Comparison of ENCODE assay signal across 16 cellular contexts in genomic region chrY:2949590-2950252, GRCh38. TPM values are rescaled to one million over a fixed set of nuclear protein-coding genes. Genes with fewer than 3 reads are reported as not detected.
A peak's percentile ranks its signal among the peaks of the same experiment; 100 is the strongest.
DNase-seq lines count a peak whose midpoint lies in the region; ATAC-seq lines count a peak whose summit lies in the region.
"Had no signal": no experiment of that assay in that cellular context is flagged by ENCODE, and none has a peak within 500 bp of the region (broad histone marks: within the 10 kb centered on the region; RNA-seq: fewer than 3 reads in every experiment).

No MANE protein-coding gene starts in this region.

- no peaks in the 10 kb centered on the region for H3K27me3 Mint-ChIP-seq in activated naive CD4-positive, alpha-beta T cell treated with anti-CD3 and anti-CD28 coated beads for 36 hours (ENCODE audit: low read depth)
- no peaks in the 10 kb centered on the region for H3K27me3 Mint-ChIP-seq in stimulated activated naive CD8-positive, alpha-beta T cell treated with anti-CD3 and anti-CD28 coated beads, Interleukin-15, amount 100 ng/mL, for 72 hours

- no peak overlapping the region for H3K27ac Mint-ChIP-seq in activated naive CD4-positive, alpha-beta T cell treated with anti-CD3 and anti-CD28 coated beads for 36 hours
- peak overlapping the region in 1 of 2 donors; percentile 34 for H3K27ac Mint-ChIP-seq in stimulated activated naive CD8-positive, alpha-beta T cell treated with anti-CD3 and anti-CD28 coated beads, Interleukin-15, amount 100 ng/mL, for 72 hours

- H3K4me3 ChIP-seq in right cardiac atrium (ENCODE audit: low read length): no peak overlapping the region
- H3K4me3 ChIP-seq: Peyer's patch had no signal

- peaks cover 36% of the 10 kb centered on the region for H3K4me1 Mint-ChIP-seq in activated naive CD4-positive, alpha-beta T cell treated with anti-CD3 and anti-CD28 coated beads for 36 hours (ENCODE audit: low read depth)
- peaks cover 41% of the 10 kb centered on the region for H3K4me1 Mint-ChIP-seq in stimulated activated naive CD8-positive, alpha-beta T cell treated with anti-CD3 and anti-CD28 coated beads, Interleukin-15, amount 100 ng/mL, for 72 hours

- intact Hi-C loops in activated naive CD4-positive, alpha-beta T cell treated with anti-CD3 and anti-CD28 coated beads for 36 hours (cut with micrococcal nuclease): loop anchor here (2.0 kb wide), 1 partner anchor 53 kb away; no protein-coding TSS in a partner anchor
- intact Hi-C loops in right cardiac atrium (cut with DNase I): no loop called here

- H3K4me1 ChIP-seq in right cardiac atrium (ENCODE audit: control insufficient read depth, insufficient read depth, low read length): no peaks in the 10 kb centered on the region
- H3K4me1 ChIP-seq: Peyer's patch had no signal

- H3K4me3 Mint-ChIP-seq in activated naive CD4-positive, alpha-beta T cell treated with anti-CD3 and anti-CD28 coated beads for 36 hours: no peak overlapping the region
- peak overlapping the region in 1 of 2 donors; percentile 47 for H3K4me3 Mint-ChIP-seq in stimulated activated naive CD8-positive, alpha-beta T cell treated with anti-CD3 and anti-CD28 coated beads, Interleukin-15, amount 100 ng/mL, for 72 hours

- H3K27ac ChIP-seq in right cardiac atrium (ENCODE audit: low read length): no peak overlapping the region
- H3K27ac ChIP-seq: Peyer's patch had no signal

- peak; percentile 51 for DNase-seq in activated naive CD4-positive, alpha-beta T cell treated with anti-CD3 and anti-CD28 coated beads for 36 hours
- no peak for DNase-seq in activated naive CD4-positive, alpha-beta T cell (lab: John Stamatoyannopoulos, UW)
- peak; percentile 29 to 38 for DNase-seq in activated CD4-positive, alpha-beta T cell treated with anti-CD3 and anti-CD28 coated beads, Interleukin-2, amount 50 U/mL, for 48 hours
- DNase-seq in stimulated activated naive CD8-positive, alpha-beta T cell treated with anti-CD3 and anti-CD28 coated beads, Interleukin-15, amount 100 ng/mL, for 72 hours: peak; percentile 15 to 66
- no peak for DNase-seq in right cardiac atrium
- DNase-seq: amniotic stem cell, DMS 273 treated with DMSO at 0.1 percent for 48 hours, KBM-7, left colon, NCI-H1436, Peyer's patch, T-helper 1 cell had no signal

- H3K9me3 Mint-ChIP-seq in activated naive CD4-positive, alpha-beta T cell treated with anti-CD3 and anti-CD28 coated beads for 36 hours: no peaks in the 10 kb centered on the region
- H3K9me3 Mint-ChIP-seq in stimulated activated naive CD8-positive, alpha-beta T cell treated with anti-CD3 and anti-CD28 coated beads, Interleukin-15, amount 100 ng/mL, for 72 hours: no peaks in the 10 kb centered on the region

- H3K27me3 ChIP-seq in right cardiac atrium (ENCODE audit: control insufficient read depth, insufficient read depth): no peaks in the 10 kb centered on the region
- H3K27me3 ChIP-seq: Peyer's patch had no signal

- H3K36me3 Mint-ChIP-seq in activated naive CD4-positive, alpha-beta T cell treated with anti-CD3 and anti-CD28 coated beads for 36 hours (ENCODE audit: low read depth): peaks cover 4% of the 10 kb centered on the region

- peak; percentile 70 for ATAC-seq in HG03039 (IDR thresholded peaks at IDR 0.05; ENCODE audit: unreplicated experiment)
- ATAC-seq in stimulated activated naive CD8-positive, alpha-beta T cell treated with anti-CD3 and anti-CD28 coated beads, Interleukin-15, amount 100 ng/mL, for 72 hours: peak; percentile 94
- no peak for ATAC-seq in HG02970 (IDR thresholded peaks at IDR 0.05; ENCODE audit: low FRiP score, unreplicated experiment)
- ATAC-seq in HG02870 (IDR thresholded peaks at IDR 0.05; ENCODE audit: unreplicated experiment): no peak
- ATAC-seq in right cardiac atrium: no peak
- ATAC-seq: left colon had no signal

- CTCF ChIA-PET in activated naive CD4-positive, alpha-beta T cell treated with anti-CD3 and anti-CD28 coated beads for 36 hours (lab: Charles Lee): interaction anchor here (0.6 to 0.7 kb wide), 2 partner anchors 13 to 64 kb away, joined by 3 to 4 read pairs; no protein-coding TSS in a partner anchor

- no peaks in the 10 kb centered on the region for H3K9me3 ChIP-seq in right cardiac atrium (ENCODE audit: control insufficient read depth, low read length)
- H3K9me3 ChIP-seq: Peyer's patch had no signal

- 95% methylated on average over 7 of the region's 7 CpGs for WGBS in right cardiac atrium

RNA-seq across cellular contexts. Expression of gene ZFY, which starts 14.5 kb away (rescaled TPM):
- total RNA-seq in activated naive CD4-positive, alpha-beta T cell treated with anti-CD3 and anti-CD28 coated beads for 36 hours: 10 to 100 TPM; 11.5 to 11.9 TPM
- 10 to 100 TPM in 2 of 4 donors, not detected in 2; 16.7 to 17.2 TPM for total RNA-seq in right cardiac atrium
- polyA plus RNA-seq in right cardiac atrium: 3.3 TPM
- total RNA-seq: left colon, urinary bladder had no signal

Comparison
In these comparisons a context has a peak if more than half of its experiments do, and no peak if none do; other contexts are left out.
1. DNase-seq: peak in activated naive CD4-positive, alpha-beta T cell treated with anti-CD3 and anti-CD28 coated beads for 36 hours (single experiment), activated CD4-positive, alpha-beta T cell treated with anti-CD3 and anti-CD28 coated beads, Interleukin-2, amount 50 U/mL, for 48 hours (2 of 2) and stimulated activated naive CD8-positive, alpha-beta T cell treated with anti-CD3 and anti-CD28 coated beads, Interleukin-15, amount 100 ng/mL, for 72 hours (2 of 2); none in activated naive CD4-positive, alpha-beta T cell (0 of 4) and right cardiac atrium (0 of 3).
2. ATAC-seq: peak in HG03039 (single experiment) and stimulated activated naive CD8-positive, alpha-beta T cell treated with anti-CD3 and anti-CD28 coated beads, Interleukin-15, amount 100 ng/mL, for 72 hours (single experiment); none in HG02970 (single experiment), HG02870 (single experiment) and right cardiac atrium (0 of 2).